30 cellular contexts compared by ENCODE assay signal in genomic region chr3:86046436-86047328, GRCh38.
"Had no signal": no experiment of that assay in that cellular context is flagged by ENCODE, and none has a peak within 500 bp of the region (broad histone marks: within the 10 kb centered on the region; RNA-seq: fewer than 3 reads in every experiment).

No MANE protein-coding gene starts in this region.

- H3K9me3 ChIP-seq: Peyer's patch, SJCRH30 had no signal

- H3K27ac Mint-ChIP-seq: activated CD4-positive, alpha-beta T cell treated with anti-CD3 and anti-CD28 coated beads, Interleukin-2, amount 10 ng/mL, durations not matched to agents 24 days and 14 days; activated CD8-positive, alpha-beta T cell treated with anti-CD3 and anti-CD28 coated beads for 36 hours; activated naive CD4-positive, alpha-beta T cell treated with anti-CD3 and anti-CD28 coated beads, Interleukin-2, amount 50 U/mL, for 24 hours; activated naive CD8-positive, alpha-beta T cell treated with anti-CD3 and anti-CD28 coated beads, Interleukin-2, amount 10 ng/mL, durations not matched to agents 7 days and 5 days; activated T-helper 2 cell treated with anti-CD3 and anti-CD28 coated beads, Interferon-gamma antibody, Interleukin-2, Interleukin-4, amounts not matched to agents 10 μg/mL and 5 μg/mL and 100 μg/mL, durations not matched to agents 14 hours and 24 hours and 36 hours had no signal

- H3K27ac ChIP-seq: ascending aorta, cardiac muscle cell, Peyer's patch, SJCRH30, SK-N-MC, WERI-Rb-1 had no signal

- H3K4me3 ChIP-seq: ascending aorta, cardiac muscle cell, Peyer's patch, SJCRH30, SK-N-MC had no signal

- H3K4me1 ChIP-seq: ascending aorta, Peyer's patch, SJCRH30 had no signal

- DNase-seq: activated CD4-positive, alpha-beta T cell treated with anti-CD3 and anti-CD28 coated beads, Interleukin-2, amount 10 ng/mL, durations not matched to agents 24 days and 14 days; activated CD4-positive, alpha-beta T cell treated with anti-CD3 and anti-CD28 coated beads, Interleukin-2, amount 50 U/mL, for 4 hours; activated CD4-positive, CD25-positive, alpha-beta regulatory T cell; activated CD8-positive, alpha-beta T cell treated with anti-CD3 and anti-CD28 coated beads for 36 hours; activated gamma-delta T cell; activated naive CD4-positive, alpha-beta T cell treated with Interleukin-2 at 50 U/mL for 16 hours; activated naive CD8-positive, alpha-beta T cell treated with anti-CD3 and anti-CD28 coated beads, Interleukin-2, amount 10 ng/mL, durations not matched to agents 7 days and 5 days; activated T-cell treated with anti-CD3 and anti-CD28 coated beads, Interleukin-2, amount 50 U/mL, for 1 hour; amygdala; Karpas-422; KBM-7; NCI-H1105; NCI-H1417 treated with DMSO at 0.1 percent for 48 hours; NCI-H2081 treated with DMSO at 0.1 percent for 48 hours; NCI-H226; NCI-H446 treated with DMSO at 0.1 percent for 48 hours; NCI-H524 treated with DMSO at 0.1 percent for 48 hours; NCI-H748 treated with DMSO at 0.1 percent for 48 hours; NK-92 treated with Interleukin-12 subunit alpha and Interleukin-12 subunit beta, amount 100 ng/mL, for 24 hours; PC-3; Peyer's patch; RPMI8226; SJCRH30; T1000; WERI-Rb-1 had no signal

- H3K27me3 ChIP-seq: ascending aorta, cardiac muscle cell, Peyer's patch, SJCRH30 had no signal

- H3K36me3 ChIP-seq: ascending aorta, cardiac muscle cell, Peyer's patch, SJCRH30, WERI-Rb-1 had no signal

- H3K4me3 Mint-ChIP-seq: activated CD4-positive, alpha-beta T cell treated with anti-CD3 and anti-CD28 coated beads, Interleukin-2, amount 10 ng/mL, durations not matched to agents 24 days and 14 days; activated CD8-positive, alpha-beta T cell treated with anti-CD3 and anti-CD28 coated beads for 36 hours; activated naive CD4-positive, alpha-beta T cell treated with anti-CD3 and anti-CD28 coated beads, Interleukin-2, amount 50 U/mL, for 24 hours; activated naive CD8-positive, alpha-beta T cell treated with anti-CD3 and anti-CD28 coated beads, Interleukin-2, amount 10 ng/mL, durations not matched to agents 7 days and 5 days had no signal

- H3K4me1 Mint-ChIP-seq: activated CD4-positive, alpha-beta T cell treated with anti-CD3 and anti-CD28 coated beads, Interleukin-2, amount 10 ng/mL, durations not matched to agents 24 days and 14 days; activated naive CD4-positive, alpha-beta T cell treated with anti-CD3 and anti-CD28 coated beads, Interleukin-2, amount 50 U/mL, for 24 hours; activated naive CD8-positive, alpha-beta T cell treated with anti-CD3 and anti-CD28 coated beads, Interleukin-2, amount 10 ng/mL, durations not matched to agents 7 days and 5 days had no signal

- ATAC-seq: activated CD8-positive, alpha-beta T cell treated with anti-CD3 and anti-CD28 coated beads for 36 hours had no signal

- H3K27me3 Mint-ChIP-seq: activated CD4-positive, alpha-beta T cell treated with anti-CD3 and anti-CD28 coated beads, Interleukin-2, amount 10 ng/mL, durations not matched to agents 24 days and 14 days; activated CD8-positive, alpha-beta T cell treated with anti-CD3 and anti-CD28 coated beads for 36 hours; activated naive CD4-positive, alpha-beta T cell treated with anti-CD3 and anti-CD28 coated beads, Interleukin-2, amount 50 U/mL, for 24 hours; activated naive CD8-positive, alpha-beta T cell treated with anti-CD3 and anti-CD28 coated beads, Interleukin-2, amount 10 ng/mL, durations not matched to agents 7 days and 5 days had no signal

- H3K36me3 Mint-ChIP-seq: activated naive CD4-positive, alpha-beta T cell treated with anti-CD3 and anti-CD28 coated beads, Interleukin-2, amount 50 U/mL, for 24 hours; activated naive CD8-positive, alpha-beta T cell treated with anti-CD3 and anti-CD28 coated beads, Interleukin-2, amount 10 ng/mL, durations not matched to agents 7 days and 5 days had no signal
